Comparison of ENCODE assay signal across 8 cellular contexts in the genomic region with DNA sequence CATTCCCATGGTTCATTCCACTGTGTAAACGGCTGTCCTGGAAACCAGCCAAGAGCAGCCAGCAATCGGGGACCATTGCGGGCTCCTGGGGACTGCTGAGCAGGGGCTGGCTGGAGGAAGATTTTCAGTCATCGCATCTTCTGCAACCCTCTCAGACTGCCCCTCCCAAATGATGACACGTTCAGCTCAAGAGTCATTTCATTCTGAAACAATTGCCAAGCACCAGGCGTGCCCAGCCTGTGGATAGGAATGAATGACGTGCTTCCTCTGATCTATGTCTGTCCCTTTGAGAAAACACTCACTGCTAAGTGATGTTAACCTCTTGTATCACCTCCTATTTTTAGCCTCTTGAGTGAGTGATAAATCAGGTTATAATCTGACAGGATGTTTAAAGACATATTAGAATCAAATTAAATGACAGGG.
DNase-seq lines count a peak whose midpoint lies in the region; ATAC-seq and TF ChIP-seq lines count a peak whose summit lies in the region.

No MANE protein-coding gene starts in this region.

- peaks cover 2% of the 10 kb centered on the region for H3K27me3 Mint-ChIP-seq in activated T-cell treated with anti-CD3 and anti-CD28 coated beads, Interleukin-2, amount 50 U/mL, for 4 hours (ENCODE audit: low read depth)

- DNase-seq in NCI-H345 treated with DMSO at 0.1 percent for 48 hours (lab: John Stamatoyannopoulos, UW; ENCODE audit: unreplicated experiment) (peak; percentile 27), left ventricle myocardium inferior (peak; percentile 55), AML-193 (lab: John Stamatoyannopoulos, UW) (no peak)
- peak; percentile 32 for DNase-seq in activated T-cell treated with anti-CD3 and anti-CD28 coated beads, Interleukin-2, amount 50 U/mL, for 4 hours
- DNase-seq in stimulated activated CD8-positive, alpha-beta memory T cell treated with anti-CD3 and anti-CD28 coated beads, Interleukin-12 subunit alpha, Interleukin-12 subunit beta, amount 100 ng/mL, for 4 hours (ENCODE audit: low read depth) = peak; percentile 31

- peaks cover 3% of the 10 kb centered on the region for H3K36me3 Mint-ChIP-seq in activated T-cell treated with anti-CD3 and anti-CD28 coated beads, Interleukin-2, amount 50 U/mL, for 4 hours (ENCODE audit: insufficient read depth)

- peaks cover 42% of the 10 kb centered on the region for H3K4me1 Mint-ChIP-seq in activated T-cell treated with anti-CD3 and anti-CD28 coated beads, Interleukin-2, amount 50 U/mL, for 4 hours (ENCODE audit: low read depth)

- H3K27ac ChIP-seq in left ventricle myocardium inferior (replicated peaks) = peak overlapping the region; percentile 61

- no peaks in the 10 kb centered on the region for H3K9me3 ChIP-seq in left ventricle myocardium inferior (replicated peaks)

- ATAC-seq in GM18520 (IDR thresholded peaks at IDR 0.05; ENCODE audit: unreplicated experiment) (peak; percentile 83), GM19328 (IDR thresholded peaks at IDR 0.05; ENCODE audit: unreplicated experiment) (no peak), GM19395 (IDR thresholded peaks at IDR 0.05; ENCODE audit: unreplicated experiment) (no peak)
- ATAC-seq in activated T-cell treated with anti-CD3 and anti-CD28 coated beads, Interleukin-2, amount 50 U/mL, for 4 hours = peak; percentile 85 to 93

- H3K36me3 ChIP-seq in left ventricle myocardium inferior = no peaks in the 10 kb centered on the region

- TF ChIP-seq CTCF in left ventricle myocardium inferior (IDR thresholded peaks at IDR 0.05; ENCODE audit: borderline replicate concordance) = no peak

- peaks cover 19% of the 10 kb centered on the region for H3K4me1 ChIP-seq in left ventricle myocardium inferior

- no peaks in the 10 kb centered on the region for H3K27me3 ChIP-seq in left ventricle myocardium inferior (ENCODE audit: low read depth)

- peak overlapping the region; percentile 6 for H3K4me3 Mint-ChIP-seq in activated T-cell treated with anti-CD3 and anti-CD28 coated beads, Interleukin-2, amount 50 U/mL, for 4 hours

- H3K9me3 Mint-ChIP-seq in activated T-cell treated with anti-CD3 and anti-CD28 coated beads, Interleukin-2, amount 50 U/mL, for 4 hours = peaks cover 11% of the 10 kb centered on the region

- H3K4me3 ChIP-seq in left ventricle myocardium inferior = peak overlapping the region; percentile 22

- intact Hi-C loops in left ventricle myocardium inferior (cut with micrococcal nuclease) = no loop called here

Comparison
In these comparisons a context has a peak if more than half of its experiments do, and no peak if none do; other contexts are left out.
1. ATAC-seq: peak in GM18520 (single experiment) and activated T-cell treated with anti-CD3 and anti-CD28 coated beads, Interleukin-2, amount 50 U/mL, for 4 hours (2 of 2); none in GM19328 (single experiment) and GM19395 (single experiment).
2. DNase-seq: peak in NCI-H345 treated with DMSO at 0.1 percent for 48 hours (single experiment), activated T-cell treated with anti-CD3 and anti-CD28 coated beads, Interleukin-2, amount 50 U/mL, for 4 hours (single experiment), left ventricle myocardium inferior (single experiment) and stimulated activated CD8-positive, alpha-beta memory T cell treated with anti-CD3 and anti-CD28 coated beads, Interleukin-12 subunit alpha, Interleukin-12 subunit beta, amount 100 ng/mL, for 4 hours (single experiment); none in AML-193 (0 of 2).